In the genomic region with DNA sequence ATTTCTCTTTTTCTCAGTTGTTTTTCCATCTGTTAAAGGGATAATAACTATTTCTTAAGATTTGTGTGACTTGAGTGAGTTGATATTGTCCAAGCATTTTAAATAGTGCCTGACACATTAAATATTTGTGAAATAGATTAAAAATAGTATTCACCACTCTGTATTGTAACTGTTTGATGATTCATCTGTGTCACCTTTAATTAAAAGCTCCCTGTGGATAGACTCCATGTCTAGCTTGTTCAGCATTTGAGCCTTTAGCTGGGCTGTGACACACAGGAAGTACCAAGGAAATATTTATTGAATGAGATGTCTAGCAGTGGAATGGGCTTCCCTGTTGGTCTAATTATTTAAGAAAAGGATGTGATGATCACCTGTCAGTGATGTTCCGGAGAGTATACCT, we compare ENCODE assay signal across 1 cellular context.
TF ChIP-seq lines count a peak whose summit lies in the region.

No MANE protein-coding gene starts in this region.

TF ChIP-seq in GM23338, 12 proteins besides CTCF, POLR2A, EP300 and RAD21 (continued from another document):
- TF ChIP-seq, protein P1, sequence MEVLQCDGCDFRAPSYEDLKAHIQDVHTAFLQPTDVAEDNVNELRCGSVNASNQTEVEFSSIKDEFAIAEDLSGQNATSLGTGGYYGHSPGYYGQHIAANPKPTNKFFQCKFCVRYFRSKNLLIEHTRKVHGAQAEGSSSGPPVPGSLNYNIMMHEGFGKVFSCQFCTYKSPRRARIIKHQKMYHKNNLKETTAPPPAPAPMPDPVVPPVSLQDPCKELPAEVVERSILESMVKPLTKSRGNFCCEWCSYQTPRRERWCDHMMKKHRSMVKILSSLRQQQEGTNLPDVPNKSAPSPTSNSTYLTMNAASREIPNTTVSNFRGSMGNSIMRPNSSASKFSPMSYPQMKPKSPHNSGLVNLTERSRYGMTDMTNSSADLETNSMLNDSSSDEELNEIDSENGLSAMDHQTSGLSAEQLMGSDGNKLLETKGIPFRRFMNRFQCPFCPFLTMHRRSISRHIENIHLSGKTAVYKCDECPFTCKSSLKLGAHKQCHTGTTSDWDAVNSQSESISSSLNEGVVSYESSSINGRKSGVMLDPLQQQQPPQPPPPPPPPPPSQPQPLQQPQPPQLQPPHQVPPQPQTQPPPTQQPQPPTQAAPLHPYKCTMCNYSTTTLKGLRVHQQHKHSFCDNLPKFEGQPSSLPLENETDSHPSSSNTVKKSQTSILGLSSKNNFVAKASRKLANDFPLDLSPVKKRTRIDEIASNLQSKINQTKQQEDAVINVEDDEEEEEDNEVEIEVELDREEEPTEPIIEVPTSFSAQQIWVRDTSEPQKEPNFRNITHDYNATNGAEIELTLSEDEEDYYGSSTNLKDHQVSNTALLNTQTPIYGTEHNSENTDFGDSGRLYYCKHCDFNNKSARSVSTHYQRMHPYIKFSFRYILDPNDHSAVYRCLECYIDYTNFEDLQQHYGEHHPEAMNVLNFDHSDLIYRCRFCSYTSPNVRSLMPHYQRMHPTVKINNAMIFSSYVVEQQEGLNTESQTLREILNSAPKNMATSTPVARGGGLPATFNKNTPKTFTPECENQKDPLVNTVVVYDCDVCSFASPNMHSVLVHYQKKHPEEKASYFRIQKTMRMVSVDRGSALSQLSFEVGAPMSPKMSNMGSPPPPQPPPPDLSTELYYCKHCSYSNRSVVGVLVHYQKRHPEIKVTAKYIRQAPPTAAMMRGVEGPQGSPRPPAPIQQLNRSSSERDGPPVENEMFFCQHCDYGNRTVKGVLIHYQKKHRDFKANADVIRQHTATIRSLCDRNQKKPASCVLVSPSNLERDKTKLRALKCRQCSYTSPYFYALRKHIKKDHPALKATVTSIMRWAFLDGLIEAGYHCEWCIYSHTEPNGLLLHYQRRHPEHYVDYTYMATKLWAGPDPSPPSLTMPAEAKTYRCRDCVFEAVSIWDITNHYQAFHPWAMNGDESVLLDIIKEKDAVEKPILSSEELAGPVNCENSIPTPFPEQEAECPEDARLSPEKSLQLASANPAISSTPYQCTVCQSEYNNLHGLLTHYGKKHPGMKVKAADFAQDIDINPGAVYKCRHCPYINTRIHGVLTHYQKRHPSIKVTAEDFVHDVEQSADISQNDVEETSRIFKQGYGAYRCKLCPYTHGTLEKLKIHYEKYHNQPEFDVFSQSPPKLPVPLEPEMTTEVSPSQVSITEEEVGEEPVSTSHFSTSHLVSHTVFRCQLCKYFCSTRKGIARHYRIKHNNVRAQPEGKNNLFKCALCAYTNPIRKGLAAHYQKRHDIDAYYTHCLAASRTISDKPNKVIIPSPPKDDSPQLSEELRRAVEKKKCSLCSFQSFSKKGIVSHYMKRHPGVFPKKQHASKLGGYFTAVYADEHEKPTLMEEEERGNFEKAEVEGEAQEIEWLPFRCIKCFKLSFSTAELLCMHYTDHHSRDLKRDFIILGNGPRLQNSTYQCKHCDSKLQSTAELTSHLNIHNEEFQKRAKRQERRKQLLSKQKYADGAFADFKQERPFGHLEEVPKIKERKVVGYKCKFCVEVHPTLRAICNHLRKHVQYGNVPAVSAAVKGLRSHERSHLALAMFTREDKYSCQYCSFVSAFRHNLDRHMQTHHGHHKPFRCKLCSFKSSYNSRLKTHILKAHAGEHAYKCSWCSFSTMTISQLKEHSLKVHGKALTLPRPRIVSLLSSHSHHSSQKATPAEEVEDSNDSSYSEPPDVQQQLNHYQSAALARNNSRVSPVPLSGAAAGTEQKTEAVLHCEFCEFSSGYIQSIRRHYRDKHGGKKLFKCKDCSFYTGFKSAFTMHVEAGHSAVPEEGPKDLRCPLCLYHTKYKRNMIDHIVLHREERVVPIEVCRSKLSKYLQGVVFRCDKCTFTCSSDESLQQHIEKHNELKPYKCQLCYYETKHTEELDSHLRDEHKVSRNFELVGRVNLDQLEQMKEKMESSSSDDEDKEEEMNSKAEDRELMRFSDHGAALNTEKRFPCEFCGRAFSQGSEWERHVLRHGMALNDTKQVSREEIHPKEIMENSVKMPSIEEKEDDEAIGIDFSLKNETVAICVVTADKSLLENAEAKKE (CRISPR knock-in tag; IDR thresholded peaks at IDR 0.05) = no peak
- no peak for TF ChIP-seq NANOG (IDR thresholded peaks at IDR 0.05; ENCODE audit: borderline replicate concordance)
- TF ChIP-seq STAT1 (IDR thresholded peaks at IDR 0.05; ENCODE audit: unreplicated experiment) = no peak
- TF ChIP-seq CREB1 (CRISPR knock-in tag; IDR thresholded peaks at IDR 0.05; ENCODE audit: low read depth) = no peak
- no peak for TF ChIP-seq JUNB (IDR thresholded peaks at IDR 0.05; ENCODE audit: unreplicated experiment)
- TF ChIP-seq POLR2AphosphoS5 (IDR thresholded peaks at IDR 0.05; ENCODE audit: low read depth) = no peak
- TF ChIP-seq EZH2phosphoT487 (IDR thresholded peaks at IDR 0.05; ENCODE audit: unreplicated experiment) = no peak
